ENCODE assay signal across 16 cellular contexts in genomic region chr20:58135441-58136170, GRCh38.
DNase-seq lines count a peak whose midpoint lies in the region; ATAC-seq, FAIRE-seq and TF ChIP-seq lines count a peak whose summit lies in the region.
"Had no signal": no experiment of that assay in that cellular context is flagged by ENCODE, and none has a peak within 500 bp of the region (broad histone marks: within the 10 kb centered on the region; RNA-seq: fewer than 3 reads in every experiment).

No MANE protein-coding gene starts in this region.

- H3K36me3 Mint-ChIP-seq in astrocyte (ENCODE audit: low read depth, unreplicated experiment): no peaks in the 10 kb centered on the region
- no peaks in the 10 kb centered on the region for H3K36me3 Mint-ChIP-seq in CD8-positive, alpha-beta T cell
- H3K36me3 Mint-ChIP-seq: activated naive CD8-positive, alpha-beta T cell had no signal

- H4K20me1 ChIP-seq in astrocyte (ENCODE audit: insufficient read depth, low read length): no peaks in the 10 kb centered on the region

- H3K4me1 ChIP-seq in right atrium auricular region (peaks cover 0 to 6% of the 10 kb centered on the region in 2 donors), astrocyte (ENCODE audit: insufficient read depth, low read length) (peaks cover 34% of the 10 kb centered on the region), vagina (peaks cover 15% of the 10 kb centered on the region)
- H3K4me1 ChIP-seq in CD8-positive, alpha-beta T cell (ENCODE audit: insufficient read depth, low read length): peaks cover 9% of the 10 kb centered on the region
- H3K4me1 ChIP-seq: HAP-1 had no signal

- H3K4me3 ChIP-seq in right atrium auricular region (no peak overlapping the region), astrocyte (ENCODE audit: insufficient read depth, low read depth, low read length) (no peak overlapping the region), vagina (no peak overlapping the region)
- H3K4me3 ChIP-seq in CD8-positive, alpha-beta T cell (ENCODE audit: low read depth, low read length): no peak overlapping the region
- H3K4me3 ChIP-seq: HAP-1, heart left ventricle had no signal

- no peak for TF ChIP-seq POLR2A in vagina (IDR thresholded peaks at IDR 0.05)

- no peak overlapping the region for H2AFZ ChIP-seq in astrocyte (ENCODE audit: low read depth, low read length)

- no peak overlapping the region for H3K4me3 Mint-ChIP-seq in astrocyte (ENCODE audit: unreplicated experiment)
- H3K4me3 Mint-ChIP-seq in CD8-positive, alpha-beta T cell: no peak overlapping the region
- H3K4me3 Mint-ChIP-seq: activated naive CD8-positive, alpha-beta T cell had no signal

- peaks cover 6% of the 10 kb centered on the region for H3K9me3 Mint-ChIP-seq in astrocyte (ENCODE audit: unreplicated experiment)
- H3K9me3 Mint-ChIP-seq in CD8-positive, alpha-beta T cell: no peaks in the 10 kb centered on the region

- TF ChIP-seq CTCF in right atrium auricular region (IDR thresholded peaks at IDR 0.05): no peak
- TF ChIP-seq CTCF in astrocyte (IDR thresholded peaks at IDR 0.05; ENCODE audit: insufficient read depth, low read depth, low read length): no peak
- TF ChIP-seq CTCF in vagina (IDR thresholded peaks at IDR 0.05): no peak
- TF ChIP-seq CTCF in CD8-positive, alpha-beta T cell (IDR thresholded peaks at IDR 0.05): no peak

- no peak for ATAC-seq in Right ventricle myocardium inferior
- ATAC-seq in GM18907 (IDR thresholded peaks at IDR 0.05; ENCODE audit: unreplicated experiment): no peak
- no peak for ATAC-seq in CD8-positive, alpha-beta T cell
- ATAC-seq: heart left ventricle, left cardiac atrium had no signal

- DNase-seq in right atrium auricular region (ENCODE audit: low spot score) (peak; percentile 53), Right ventricle myocardium inferior (ENCODE audit: missing footprints) (no peak), astrocyte (ENCODE audit: low read depth) (no peak), islet precursor cell (peak; percentile 52), vagina (ENCODE audit: extremely low spot score in 2 of 2) (peak; percentile 58 to 79), NCI-H524 treated with DMSO at 0.1 percent for 48 hours (lab: John Stamatoyannopoulos, UW) (no peak)
- DNase-seq in CD8-positive, alpha-beta T cell: no peak
- DNase-seq: cerebellar nuclear complex; heart left ventricle; Karpas-422; left cardiac atrium; posterior cingulate gyrus; stimulated activated CD4-positive, alpha-beta T cell treated with anti-CD3 and anti-CD28 coated beads, Interleukin-12 subunit alpha, Interleukin-12 subunit beta, amount 100 ng/mL, for 4 hours had no signal

- peaks cover 67% of the 10 kb centered on the region for H3K27me3 Mint-ChIP-seq in astrocyte (ENCODE audit: low read depth, unreplicated experiment)
- peaks cover 58% of the 10 kb centered on the region for H3K27me3 Mint-ChIP-seq in CD8-positive, alpha-beta T cell (ENCODE audit: low read depth)

- no peaks in the 10 kb centered on the region for H3K9me3 ChIP-seq in right atrium auricular region
- H3K9me3 ChIP-seq in astrocyte (ENCODE audit: insufficient read depth, low read depth, low read length): no peaks in the 10 kb centered on the region
- no peaks in the 10 kb centered on the region for H3K9me3 ChIP-seq in vagina
- no peaks in the 10 kb centered on the region for H3K9me3 ChIP-seq in CD8-positive, alpha-beta T cell (ENCODE audit: low read length)
- H3K9me3 ChIP-seq: HAP-1, heart left ventricle had no signal

- peak overlapping the region; percentile 57 for H3K4me2 ChIP-seq in astrocyte (ENCODE audit: low read length)

- peaks cover 14% of the 10 kb centered on the region for H3K4me1 Mint-ChIP-seq in astrocyte (ENCODE audit: low read depth, unreplicated experiment)
- peaks cover 7% of the 10 kb centered on the region for H3K4me1 Mint-ChIP-seq in CD8-positive, alpha-beta T cell (ENCODE audit: low read depth)

- intact Hi-C loops in Right ventricle myocardium inferior (cut with DNase I) (no loop called here), vagina (cut with DNase I) (no loop called here)
- intact Hi-C loops in CD8-positive, alpha-beta T cell (cut with DNase I, micrococcal nuclease): no loop called here

- POLR2A ChIA-PET in CD8-positive, alpha-beta T cell (lab: Charles Lee): no interaction called here

- H3K27me3 ChIP-seq in right atrium auricular region (no peaks in the 10 kb centered on the region), astrocyte (ENCODE audit: insufficient read depth, low read length) (peaks cover 5% of the 10 kb centered on the region), vagina (no peaks in the 10 kb centered on the region)
- peaks cover 9% of the 10 kb centered on the region for H3K27me3 ChIP-seq in CD8-positive, alpha-beta T cell (ENCODE audit: insufficient read depth, low read length)

- H3K27ac ChIP-seq in right atrium auricular region: no peak overlapping the region
- no peak overlapping the region for H3K27ac ChIP-seq in astrocyte (ENCODE audit: low read depth, low read length)
- no peak overlapping the region for H3K27ac ChIP-seq in vagina
- H3K27ac ChIP-seq in CD8-positive, alpha-beta T cell (ENCODE audit: low read depth, low read length): no peak overlapping the region
- H3K27ac ChIP-seq: heart left ventricle had no signal

- no peaks in the 10 kb centered on the region for H3K79me2 ChIP-seq in astrocyte (ENCODE audit: insufficient read depth, low read length)

- H3K36me3 ChIP-seq in right atrium auricular region (no peaks in the 10 kb centered on the region), astrocyte (ENCODE audit: insufficient read depth, low read length) (no peaks in the 10 kb centered on the region), vagina (no peaks in the 10 kb centered on the region)
- no peaks in the 10 kb centered on the region for H3K36me3 ChIP-seq in CD8-positive, alpha-beta T cell (ENCODE audit: insufficient read depth, low read length)
- H3K36me3 ChIP-seq: HAP-1, heart left ventricle had no signal

- no peak overlapping the region for H3K9ac ChIP-seq in astrocyte (ENCODE audit: low read length)

- no peak overlapping the region for H3K27ac Mint-ChIP-seq in astrocyte (ENCODE audit: unreplicated experiment)
- no peak overlapping the region for H3K27ac Mint-ChIP-seq in CD8-positive, alpha-beta T cell
- H3K27ac Mint-ChIP-seq: activated naive CD8-positive, alpha-beta T cell had no signal

- CTCF ChIA-PET in CD8-positive, alpha-beta T cell (lab: Charles Lee): no interaction called here

- no peak for FAIRE-seq in astrocyte (lab: Jason Lieb, UNC)

Comparison
In these comparisons a context has a peak if more than half of its experiments do, and no peak if none do; other contexts are left out.
1. DNase-seq: peak in right atrium auricular region (single experiment), islet precursor cell (single experiment) and vagina (2 of 2); none in Right ventricle myocardium inferior (single experiment), astrocyte (single experiment), NCI-H524 treated with DMSO at 0.1 percent for 48 hours (single experiment) and CD8-positive, alpha-beta T cell (0 of 7).